1 cellular context compared by ENCODE assay signal in the genomic region with DNA sequence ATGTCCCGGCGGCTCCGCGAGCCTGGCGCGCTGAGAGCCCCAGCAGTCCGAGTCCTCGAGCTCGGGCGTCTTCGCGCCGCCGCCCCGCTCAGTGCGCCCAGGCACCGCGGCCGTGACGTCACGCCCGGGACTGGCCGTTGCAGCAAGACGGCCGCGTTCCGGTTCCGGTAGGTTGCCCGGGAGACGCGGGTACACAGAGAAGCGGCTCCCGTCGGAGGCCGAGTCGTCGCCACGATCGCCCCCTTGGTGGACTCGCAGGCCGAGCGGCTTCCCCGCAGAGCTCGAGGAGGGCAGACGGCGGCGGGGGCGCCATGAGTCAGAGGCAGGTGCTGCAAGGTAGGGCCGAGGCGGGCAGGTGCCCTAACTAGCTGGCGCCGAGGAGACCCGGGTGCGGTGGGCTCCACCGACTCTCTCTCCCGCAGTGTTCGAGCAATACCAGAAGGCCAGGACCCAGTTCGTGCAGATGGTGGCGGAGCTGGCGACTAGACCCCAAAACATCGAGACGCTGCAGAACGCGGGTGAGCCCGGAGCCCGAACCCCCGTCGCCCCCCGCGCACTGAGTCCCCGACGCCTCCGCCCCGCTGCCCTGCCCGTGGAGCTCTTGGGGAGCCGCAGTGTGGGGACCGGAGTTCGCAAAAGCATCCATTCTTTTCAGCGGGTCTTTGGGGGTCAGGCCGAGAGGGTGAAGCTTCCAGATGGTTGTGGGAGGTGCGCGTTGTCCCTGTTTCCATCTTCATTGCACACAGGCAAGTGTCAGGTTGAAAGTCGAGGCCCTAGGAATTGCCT.
TF ChIP-seq lines count a peak whose summit lies in the region.

A gene (plus strand): TSS at position 196 of the 786 bp plus-strand sequence. CDS start 116 bp downstream, at position 312.

TF ChIP-seq in K562, 482 proteins besides CTCF, POLR2A, EP300 and RAD21 (continued from another document):
- TF ChIP-seq, protein P1, sequence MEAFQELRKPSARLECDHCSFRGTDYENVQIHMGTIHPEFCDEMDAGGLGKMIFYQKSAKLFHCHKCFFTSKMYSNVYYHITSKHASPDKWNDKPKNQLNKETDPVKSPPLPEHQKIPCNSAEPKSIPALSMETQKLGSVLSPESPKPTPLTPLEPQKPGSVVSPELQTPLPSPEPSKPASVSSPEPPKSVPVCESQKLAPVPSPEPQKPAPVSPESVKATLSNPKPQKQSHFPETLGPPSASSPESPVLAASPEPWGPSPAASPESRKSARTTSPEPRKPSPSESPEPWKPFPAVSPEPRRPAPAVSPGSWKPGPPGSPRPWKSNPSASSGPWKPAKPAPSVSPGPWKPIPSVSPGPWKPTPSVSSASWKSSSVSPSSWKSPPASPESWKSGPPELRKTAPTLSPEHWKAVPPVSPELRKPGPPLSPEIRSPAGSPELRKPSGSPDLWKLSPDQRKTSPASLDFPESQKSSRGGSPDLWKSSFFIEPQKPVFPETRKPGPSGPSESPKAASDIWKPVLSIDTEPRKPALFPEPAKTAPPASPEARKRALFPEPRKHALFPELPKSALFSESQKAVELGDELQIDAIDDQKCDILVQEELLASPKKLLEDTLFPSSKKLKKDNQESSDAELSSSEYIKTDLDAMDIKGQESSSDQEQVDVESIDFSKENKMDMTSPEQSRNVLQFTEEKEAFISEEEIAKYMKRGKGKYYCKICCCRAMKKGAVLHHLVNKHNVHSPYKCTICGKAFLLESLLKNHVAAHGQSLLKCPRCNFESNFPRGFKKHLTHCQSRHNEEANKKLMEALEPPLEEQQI (IDR thresholded peaks at IDR 0.05), result peak; percentile 18; the same call in 1 of the 2 replicates
- TF ChIP-seq ZNF766 (CRISPR knock-in tag; conservative IDR thresholded peaks at IDR 0.05), result no peak
- TF ChIP-seq HEY1 (CRISPR knock-in tag; IDR thresholded peaks at IDR 0.05; ENCODE audit: borderline replicate concordance), result no peak
- TF ChIP-seq RBM14 (IDR thresholded peaks at IDR 0.05; ENCODE audit: borderline replicate concordance, insufficient read depth, low read depth, low read length), result 0 out of 2 replicates have a peak, but pooled peaks have one; percentile 54
TF ChIP-seq in K562: peak in this region for 3.
